1 cellular context compared by ENCODE assay signal in genomic region chr11:117143871-117144476, GRCh38.
TF ChIP-seq lines count a peak whose summit lies in the region.

Gene PAFAH1B2, plus strand, starts transcription at chr11:117144287. Its CDS starts 8,161 bp downstream, at chr11:117152448.

TF ChIP-seq in GM12878, 131 proteins besides CTCF, POLR2A, EP300 and RAD21 (continued from another document and continues in another):
- TF ChIP-seq, protein P1, sequence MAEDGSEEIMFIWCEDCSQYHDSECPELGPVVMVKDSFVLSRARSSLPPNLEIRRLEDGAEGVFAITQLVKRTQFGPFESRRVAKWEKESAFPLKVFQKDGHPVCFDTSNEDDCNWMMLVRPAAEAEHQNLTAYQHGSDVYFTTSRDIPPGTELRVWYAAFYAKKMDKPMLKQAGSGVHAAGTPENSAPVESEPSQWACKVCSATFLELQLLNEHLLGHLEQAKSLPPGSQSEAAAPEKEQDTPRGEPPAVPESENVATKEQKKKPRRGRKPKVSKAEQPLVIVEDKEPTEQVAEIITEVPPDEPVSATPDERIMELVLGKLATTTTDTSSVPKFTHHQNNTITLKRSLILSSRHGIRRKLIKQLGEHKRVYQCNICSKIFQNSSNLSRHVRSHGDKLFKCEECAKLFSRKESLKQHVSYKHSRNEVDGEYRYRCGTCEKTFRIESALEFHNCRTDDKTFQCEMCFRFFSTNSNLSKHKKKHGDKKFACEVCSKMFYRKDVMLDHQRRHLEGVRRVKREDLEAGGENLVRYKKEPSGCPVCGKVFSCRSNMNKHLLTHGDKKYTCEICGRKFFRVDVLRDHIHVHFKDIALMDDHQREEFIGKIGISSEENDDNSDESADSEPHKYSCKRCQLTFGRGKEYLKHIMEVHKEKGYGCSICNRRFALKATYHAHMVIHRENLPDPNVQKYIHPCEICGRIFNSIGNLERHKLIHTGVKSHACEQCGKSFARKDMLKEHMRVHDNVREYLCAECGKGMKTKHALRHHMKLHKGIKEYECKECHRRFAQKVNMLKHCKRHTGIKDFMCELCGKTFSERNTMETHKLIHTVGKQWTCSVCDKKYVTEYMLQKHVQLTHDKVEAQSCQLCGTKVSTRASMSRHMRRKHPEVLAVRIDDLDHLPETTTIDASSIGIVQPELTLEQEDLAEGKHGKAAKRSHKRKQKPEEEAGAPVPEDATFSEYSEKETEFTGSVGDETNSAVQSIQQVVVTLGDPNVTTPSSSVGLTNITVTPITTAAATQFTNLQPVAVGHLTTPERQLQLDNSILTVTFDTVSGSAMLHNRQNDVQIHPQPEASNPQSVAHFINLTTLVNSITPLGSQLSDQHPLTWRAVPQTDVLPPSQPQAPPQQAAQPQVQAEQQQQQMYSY (CRISPR knock-in tag; IDR thresholded peaks at IDR 0.05): no peak
- TF ChIP-seq TCF12 (IDR thresholded peaks at IDR 0.05; ENCODE audit: low read depth, low read length): peak; percentile 50; the same call in 1 of the 2 replicates
- TF ChIP-seq EZH2 (IDR thresholded peaks at IDR 0.05; ENCODE audit: borderline replicate concordance, control insufficient read depth, low read depth, low read length): no peak
- TF ChIP-seq SUZ12 (IDR thresholded peaks at IDR 0.05; ENCODE audit: unreplicated experiment): no peak
- peak; percentile 57 for TF ChIP-seq SP1 (IDR thresholded peaks at IDR 0.05; ENCODE audit: low read depth, low read length)
- TF ChIP-seq BACH1 (IDR thresholded peaks at IDR 0.05; ENCODE audit: borderline replicate concordance): 0 out of 2 replicates have a peak, but pooled peaks have one; percentile 29
- TF ChIP-seq, protein P2, sequence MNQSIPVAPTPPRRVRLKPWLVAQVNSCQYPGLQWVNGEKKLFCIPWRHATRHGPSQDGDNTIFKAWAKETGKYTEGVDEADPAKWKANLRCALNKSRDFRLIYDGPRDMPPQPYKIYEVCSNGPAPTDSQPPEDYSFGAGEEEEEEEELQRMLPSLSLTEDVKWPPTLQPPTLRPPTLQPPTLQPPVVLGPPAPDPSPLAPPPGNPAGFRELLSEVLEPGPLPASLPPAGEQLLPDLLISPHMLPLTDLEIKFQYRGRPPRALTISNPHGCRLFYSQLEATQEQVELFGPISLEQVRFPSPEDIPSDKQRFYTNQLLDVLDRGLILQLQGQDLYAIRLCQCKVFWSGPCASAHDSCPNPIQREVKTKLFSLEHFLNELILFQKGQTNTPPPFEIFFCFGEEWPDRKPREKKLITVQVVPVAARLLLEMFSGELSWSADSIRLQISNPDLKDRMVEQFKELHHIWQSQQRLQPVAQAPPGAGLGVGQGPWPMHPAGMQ (IDR thresholded peaks at IDR 0.05; ENCODE audit: borderline replicate concordance): no peak
- no peak for TF ChIP-seq ZZZ3 (IDR thresholded peaks at IDR 0.05; ENCODE audit: control insufficient read depth, insufficient read length, low read depth)
- TF ChIP-seq HDAC6 (IDR thresholded peaks at IDR 0.05; ENCODE audit: unreplicated experiment): no peak
- no peak; the same call in 1 of the 2 replicates for TF ChIP-seq ZBED1 (IDR thresholded peaks at IDR 0.05; ENCODE audit: borderline replicate concordance)
- TF ChIP-seq POU2F2 (IDR thresholded peaks at IDR 0.05; ENCODE audit: borderline replicate concordance, low read depth, low read length): no peak; the same call in 2 of the 3 replicates
- TF ChIP-seq HCFC1 (IDR thresholded peaks at IDR 0.05; ENCODE audit: low read length): peak; percentile 46
- no peak for TF ChIP-seq JUNB (IDR thresholded peaks at IDR 0.05)
- TF ChIP-seq KDM1A (IDR thresholded peaks at IDR 0.05; ENCODE audit: borderline replicate concordance): no peak
- no peak for TF ChIP-seq CUX1 (IDR thresholded peaks at IDR 0.05; ENCODE audit: insufficient replicate concordance, low read depth, low read length)
- TF ChIP-seq SIN3A (IDR thresholded peaks at IDR 0.05; ENCODE audit: low read depth, low read length): peak; percentile 28; the same call in 1 of the 2 replicates
- peak; percentile 87; the same call in 1 of the 2 replicates for TF ChIP-seq MAX (IDR thresholded peaks at IDR 0.05; ENCODE audit: low read depth, low read length)
- peak; percentile 80; the same call in 1 of the 2 replicates for TF ChIP-seq POLR2AphosphoS5 (IDR thresholded peaks at IDR 0.05; ENCODE audit: low read length)
- no peak for TF ChIP-seq SREBF2 (IDR thresholded peaks at IDR 0.05; ENCODE audit: low read length)
- peak; percentile 55 for TF ChIP-seq IKZF1 (conservative IDR thresholded peaks at IDR 0.05)
- peak; percentile 77; the same call in 1 of the 2 replicates for TF ChIP-seq HDGF (IDR thresholded peaks at IDR 0.05)
- TF ChIP-seq CREM (IDR thresholded peaks at IDR 0.05; ENCODE audit: low read depth): peak; percentile 71
- TF ChIP-seq PAX8 (IDR thresholded peaks at IDR 0.05): no peak
- no peak for TF ChIP-seq YY1 (IDR thresholded peaks at IDR 0.05; ENCODE audit: low read depth, low read length)
- no peak; the same call in 1 of the 2 replicates for TF ChIP-seq GATAD2B (conservative IDR thresholded peaks at IDR 0.05; ENCODE audit: low read depth)
- TF ChIP-seq TCF7 (IDR thresholded peaks at IDR 0.05; ENCODE audit: borderline replicate concordance): no peak
- TF ChIP-seq NBN (IDR thresholded peaks at IDR 0.05): peak; percentile 72
- TF ChIP-seq ETV6 (conservative IDR thresholded peaks at IDR 0.05 in 1 of 2, IDR thresholded peaks at IDR 0.05 in 1 of 2; ENCODE audit: borderline replicate concordance in 1 of 2, low read depth in 1 of 2): no peak
- TF ChIP-seq TARDBP (IDR thresholded peaks at IDR 0.05; ENCODE audit: borderline replicate concordance): no peak; the same call in 1 of the 2 replicates
- TF ChIP-seq FOXM1 (IDR thresholded peaks at IDR 0.05; ENCODE audit: low read depth, low read length): no peak
- no peak for TF ChIP-seq CHD4 (IDR thresholded peaks at IDR 0.05)
- no peak for TF ChIP-seq BMI1 (IDR thresholded peaks at IDR 0.05; ENCODE audit: borderline replicate concordance)
- peak; percentile 74; the same call in 1 of the 2 replicates for TF ChIP-seq TCF3 (IDR thresholded peaks at IDR 0.05; ENCODE audit: borderline replicate concordance, insufficient read depth, low read depth, low read length)
- peak; percentile 86 for TF ChIP-seq KLF5 (IDR thresholded peaks at IDR 0.05; ENCODE audit: partially characterized antibody)
- TF ChIP-seq NR2C1 (IDR thresholded peaks at IDR 0.05): 0 out of 2 replicates have a peak, but pooled peaks have one; percentile 10
- TF ChIP-seq, protein P3, sequence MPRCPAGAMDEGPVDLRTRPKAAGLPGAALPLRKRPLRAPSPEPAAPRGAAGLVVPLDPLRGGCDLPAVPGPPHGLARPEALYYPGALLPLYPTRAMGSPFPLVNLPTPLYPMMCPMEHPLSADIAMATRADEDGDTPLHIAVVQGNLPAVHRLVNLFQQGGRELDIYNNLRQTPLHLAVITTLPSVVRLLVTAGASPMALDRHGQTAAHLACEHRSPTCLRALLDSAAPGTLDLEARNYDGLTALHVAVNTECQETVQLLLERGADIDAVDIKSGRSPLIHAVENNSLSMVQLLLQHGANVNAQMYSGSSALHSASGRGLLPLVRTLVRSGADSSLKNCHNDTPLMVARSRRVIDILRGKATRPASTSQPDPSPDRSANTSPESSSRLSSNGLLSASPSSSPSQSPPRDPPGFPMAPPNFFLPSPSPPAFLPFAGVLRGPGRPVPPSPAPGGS (IDR thresholded peaks at IDR 0.05; ENCODE audit: borderline replicate concordance, insufficient read depth, low read depth, low read length, poor library complexity, severe bottlenecking): no peak
- no peak for TF ChIP-seq FOS (IDR thresholded peaks at IDR 0.05; ENCODE audit: borderline replicate concordance, extremely low read depth, insufficient read length)
- 0 out of 2 replicates have a peak, but pooled peaks have one; percentile 6 for TF ChIP-seq JUND (IDR thresholded peaks at IDR 0.05; ENCODE audit: low read depth, low read length)
- no peak for TF ChIP-seq SREBF1 (IDR thresholded peaks at IDR 0.05; ENCODE audit: low read length)
- TF ChIP-seq CHD2 (IDR thresholded peaks at IDR 0.05; ENCODE audit: borderline replicate concordance, low read depth, low read length): peak; percentile 60; the same call in 1 of the 2 replicates
- TF ChIP-seq, protein P4, sequence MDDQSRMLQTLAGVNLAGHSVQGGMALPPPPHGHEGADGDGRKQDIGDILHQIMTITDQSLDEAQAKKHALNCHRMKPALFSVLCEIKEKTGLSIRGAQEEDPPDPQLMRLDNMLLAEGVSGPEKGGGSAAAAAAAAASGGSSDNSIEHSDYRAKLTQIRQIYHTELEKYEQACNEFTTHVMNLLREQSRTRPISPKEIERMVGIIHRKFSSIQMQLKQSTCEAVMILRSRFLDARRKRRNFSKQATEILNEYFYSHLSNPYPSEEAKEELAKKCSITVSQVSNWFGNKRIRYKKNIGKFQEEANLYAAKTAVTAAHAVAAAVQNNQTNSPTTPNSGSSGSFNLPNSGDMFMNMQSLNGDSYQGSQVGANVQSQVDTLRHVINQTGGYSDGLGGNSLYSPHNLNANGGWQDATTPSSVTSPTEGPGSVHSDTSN (IDR thresholded peaks at IDR 0.05; ENCODE audit: insufficient replicate concordance, low read depth, low read length): peak; percentile 95
- TF ChIP-seq LARP7 (IDR thresholded peaks at IDR 0.05): no peak
- TF ChIP-seq ZNF622 (IDR thresholded peaks at IDR 0.05): no peak
- TF ChIP-seq TBL1XR1 (IDR thresholded peaks at IDR 0.05; ENCODE audit: low read depth, low read length): 0 out of 2 replicates have a peak, but pooled peaks have one; percentile 37
- no peak for TF ChIP-seq BRCA1 (IDR thresholded peaks at IDR 0.05; ENCODE audit: low read depth, low read length)
- no peak for TF ChIP-seq POLR2AphosphoS2 (IDR thresholded peaks at IDR 0.05; ENCODE audit: low read depth, low read length)
- TF ChIP-seq SMAD1 (IDR thresholded peaks at IDR 0.05; ENCODE audit: low read depth, partially characterized antibody): no peak
- no peak for TF ChIP-seq STAT3 (IDR thresholded peaks at IDR 0.05; ENCODE audit: low read depth, low read length)
- TF ChIP-seq HSF1 (IDR thresholded peaks at IDR 0.05; ENCODE audit: low read depth, low read length): no peak
- no peak for TF ChIP-seq RFX5 (IDR thresholded peaks at IDR 0.05; ENCODE audit: low read depth, low read length)
